Comparison of ENCODE assay signal across 20 cellular contexts in genomic region chr1:169289016-169289415, GRCh38.
"Had no signal": no experiment of that assay in that cellular context is flagged by ENCODE, and none has a peak within 500 bp of the region (broad histone marks: within the 10 kb centered on the region; RNA-seq: fewer than 3 reads in every experiment).

No MANE protein-coding gene starts in this region.

- DNase-seq: activated B cell treated with CpG ODN at 0.5 μM for 24 hours; activated CD4-positive, alpha-beta T cell treated with anti-CD3 and anti-CD28 coated beads, Interleukin-2, amount 10 ng/mL, durations not matched to agents 24 days and 14 days; activated CD8-positive, alpha-beta T cell treated with anti-CD3 and anti-CD28 coated beads for 36 hours; activated naive CD4-positive, alpha-beta T cell; activated naive CD8-positive, alpha-beta T cell treated with anti-CD3 and anti-CD28 coated beads, Interleukin-2, amount 10 ng/mL, durations not matched to agents 7 days and 5 days; activated T-cell treated with anti-CD3 and anti-CD28 coated beads, Interleukin-2, amount 50 U/mL, for 1 hour; amygdala; body of pancreas; caudate nucleus; effector memory CD8-positive, alpha-beta T cell; foreskin melanocyte; natural killer cell; spleen; stimulated activated naive B cell treated with anti-CD40 and anti-IgM and Interleukin-4, amounts not matched to agents 10 μg/mL and 1 μg/mL and 100 μg/mL, for 72 hours; upper lobe of right lung had no signal

- H3K4me3 ChIP-seq: body of pancreas, spleen, thoracic aorta, upper lobe of right lung had no signal

- H3K4me1 ChIP-seq: body of pancreas, parathyroid adenoma, spleen, upper lobe of right lung had no signal

- H3K27me3 ChIP-seq: body of pancreas, neutrophil, spleen, upper lobe of right lung had no signal

- H3K79me2 ChIP-seq: parathyroid adenoma had no signal

- H2AFZ ChIP-seq: parathyroid adenoma had no signal

- ATAC-seq: activated CD8-positive, alpha-beta T cell treated with anti-CD3 and anti-CD28 coated beads for 36 hours; activated T-helper 17 cell treated with anti-CD3 and anti-CD28 coated beads, Interleukin-2, amount 50 U/mL, for 72 hours; body of pancreas; effector memory CD8-positive, alpha-beta T cell; natural killer cell; stimulated activated naive B cell treated with anti-CD40 and anti-IgM and Interleukin-4, amounts not matched to agents 10 μg/mL and 1 μg/mL and 100 μg/mL, for 72 hours; upper lobe of right lung had no signal

- H3K9me3 ChIP-seq: body of pancreas, neutrophil, thoracic aorta, upper lobe of right lung had no signal

- H3K36me3 ChIP-seq: neutrophil, thoracic aorta, upper lobe of right lung had no signal

- H3K9ac ChIP-seq: parathyroid adenoma had no signal

- H3K27ac ChIP-seq: body of pancreas, epithelial cell of prostate, neutrophil, parathyroid adenoma, spleen, thoracic aorta, upper lobe of right lung had no signal
